1 cellular context compared by ENCODE assay signal in genomic region chr13:52933547-52934167, GRCh38.
TF ChIP-seq lines count a peak whose summit lies in the region.

No MANE protein-coding gene starts in this region.

TF ChIP-seq in Ishikawa, 13 proteins besides CTCF, POLR2A, EP300 and RAD21 (continued from another document):
- TF ChIP-seq REST (IDR thresholded peaks at IDR 0.05; ENCODE audit: low read depth): no peak
